8 cellular contexts compared by ENCODE assay signal in genomic region chr10:79148452-79149344, GRCh38.
A peak's percentile ranks its signal among the peaks of the same experiment; 100 is the strongest.
DNase-seq lines count a peak whose midpoint lies in the region; ATAC-seq and TF ChIP-seq lines count a peak whose summit lies in the region.

No MANE protein-coding gene starts in this region.

- no peak for TF ChIP-seq CTCF in WERI-Rb-1 (IDR thresholded peaks at IDR 0.05; ENCODE audit: low read depth, low read length)

- no peaks in the 10 kb centered on the region for H3K9me3 ChIP-seq in WERI-Rb-1 (ENCODE audit: severe bottlenecking)

- no peak for ATAC-seq in HG02798 (IDR thresholded peaks at IDR 0.05; ENCODE audit: poor library complexity, unreplicated experiment)
- ATAC-seq in HG03521 (IDR thresholded peaks at IDR 0.05; ENCODE audit: unreplicated experiment), result no peak

- intact Hi-C loops in head of caudate nucleus (cut with DNase I), result no loop called here

- peak overlapping the region; percentile 60 for H3K27ac ChIP-seq in WERI-Rb-1

- no peak overlapping the region for H3K4me3 ChIP-seq in WERI-Rb-1 (ENCODE audit: low read depth, low read length)

- H3K36me3 ChIP-seq in WERI-Rb-1, result no peaks in the 10 kb centered on the region

- H3K27me3 ChIP-seq in WERI-Rb-1 (ENCODE audit: insufficient read depth, low read depth, severe bottlenecking), result no peaks in the 10 kb centered on the region

- DNase-seq in Daoy (ENCODE audit: low read depth) (peak; percentile 78), WERI-Rb-1 (peak; percentile 85), head of caudate nucleus (peak; percentile 66 to 94 (median 86)), pons (ENCODE audit: low spot score) (peak; percentile 94), GOT3 (lab: John Stamatoyannopoulos, UW) (no peak), NCI-H510A (lab: John Stamatoyannopoulos, UW) (no peak)

Comparison
In these comparisons a context has a peak if more than half of its experiments do, and no peak if none do; other contexts are left out.
1. DNase-seq: peak in Daoy (single experiment), WERI-Rb-1 (single experiment), head of caudate nucleus (42 of 42) and pons (single experiment); none in GOT3 (single experiment) and NCI-H510A (single experiment).